Comparison of ENCODE assay signal across 1 cellular context in the genomic region with DNA sequence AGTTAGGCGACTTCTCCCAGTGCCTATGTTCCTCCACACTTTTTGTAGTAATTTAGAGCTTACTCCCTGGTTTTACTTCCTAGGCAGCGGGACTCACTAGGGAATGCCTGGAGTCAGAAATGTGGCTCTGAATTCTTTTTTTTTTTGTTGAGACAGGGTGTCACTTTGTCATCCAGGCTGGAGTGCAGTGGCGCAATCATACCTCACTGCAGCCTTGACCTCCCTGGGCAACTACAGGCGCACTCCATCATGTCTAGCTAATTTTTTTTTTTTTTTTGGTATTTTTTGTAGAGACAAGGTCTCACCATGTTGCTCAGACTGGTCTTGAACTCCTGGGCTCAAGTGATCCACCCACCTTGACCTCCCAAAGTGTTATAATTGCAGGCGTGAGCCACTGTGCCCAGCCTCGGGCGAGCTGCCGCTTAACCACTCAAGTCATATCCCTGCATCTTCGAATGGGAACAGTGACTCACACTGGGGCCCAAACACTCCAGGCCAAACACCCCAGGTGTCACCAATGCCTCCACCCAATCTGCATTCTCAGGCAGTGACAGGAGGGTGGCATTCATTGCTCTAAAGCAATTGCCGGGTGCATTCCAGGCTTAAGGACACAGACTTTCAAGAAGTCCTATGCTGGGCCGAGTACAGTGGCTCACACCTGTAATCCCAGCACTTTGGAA.
TF ChIP-seq lines count a peak whose summit lies in the region.

No MANE protein-coding gene starts in this region.

TF ChIP-seq in Ishikawa, 13 proteins besides CTCF, POLR2A, EP300 and RAD21 (continued from another document):
- TF ChIP-seq, protein P1, sequence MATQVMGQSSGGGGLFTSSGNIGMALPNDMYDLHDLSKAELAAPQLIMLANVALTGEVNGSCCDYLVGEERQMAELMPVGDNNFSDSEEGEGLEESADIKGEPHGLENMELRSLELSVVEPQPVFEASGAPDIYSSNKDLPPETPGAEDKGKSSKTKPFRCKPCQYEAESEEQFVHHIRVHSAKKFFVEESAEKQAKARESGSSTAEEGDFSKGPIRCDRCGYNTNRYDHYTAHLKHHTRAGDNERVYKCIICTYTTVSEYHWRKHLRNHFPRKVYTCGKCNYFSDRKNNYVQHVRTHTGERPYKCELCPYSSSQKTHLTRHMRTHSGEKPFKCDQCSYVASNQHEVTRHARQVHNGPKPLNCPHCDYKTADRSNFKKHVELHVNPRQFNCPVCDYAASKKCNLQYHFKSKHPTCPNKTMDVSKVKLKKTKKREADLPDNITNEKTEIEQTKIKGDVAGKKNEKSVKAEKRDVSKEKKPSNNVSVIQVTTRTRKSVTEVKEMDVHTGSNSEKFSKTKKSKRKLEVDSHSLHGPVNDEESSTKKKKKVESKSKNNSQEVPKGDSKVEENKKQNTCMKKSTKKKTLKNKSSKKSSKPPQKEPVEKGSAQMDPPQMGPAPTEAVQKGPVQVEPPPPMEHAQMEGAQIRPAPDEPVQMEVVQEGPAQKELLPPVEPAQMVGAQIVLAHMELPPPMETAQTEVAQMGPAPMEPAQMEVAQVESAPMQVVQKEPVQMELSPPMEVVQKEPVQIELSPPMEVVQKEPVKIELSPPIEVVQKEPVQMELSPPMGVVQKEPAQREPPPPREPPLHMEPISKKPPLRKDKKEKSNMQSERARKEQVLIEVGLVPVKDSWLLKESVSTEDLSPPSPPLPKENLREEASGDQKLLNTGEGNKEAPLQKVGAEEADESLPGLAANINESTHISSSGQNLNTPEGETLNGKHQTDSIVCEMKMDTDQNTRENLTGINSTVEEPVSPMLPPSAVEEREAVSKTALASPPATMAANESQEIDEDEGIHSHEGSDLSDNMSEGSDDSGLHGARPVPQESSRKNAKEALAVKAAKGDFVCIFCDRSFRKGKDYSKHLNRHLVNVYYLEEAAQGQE (IDR thresholded peaks at IDR 0.05; ENCODE audit: low read depth): no peak
- TF ChIP-seq, protein P2, sequence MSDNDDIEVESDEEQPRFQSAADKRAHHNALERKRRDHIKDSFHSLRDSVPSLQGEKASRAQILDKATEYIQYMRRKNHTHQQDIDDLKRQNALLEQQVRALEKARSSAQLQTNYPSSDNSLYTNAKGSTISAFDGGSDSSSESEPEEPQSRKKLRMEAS (IDR thresholded peaks at IDR 0.05): peak; percentile 77
- TF ChIP-seq FOXM1 (IDR thresholded peaks at IDR 0.05; ENCODE audit: borderline replicate concordance, low read depth) (no peak), EGR1 (IDR thresholded peaks at IDR 0.05) (no peak), TEAD4 (IDR thresholded peaks at IDR 0.05) (peak; percentile 95), YY1 (IDR thresholded peaks at IDR 0.05; ENCODE audit: low read depth) (no peak), NFIC (IDR thresholded peaks at IDR 0.05) (peak; percentile 76)
TF ChIP-seq in Ishikawa: peak in this region for 5.
